ENCODE assay signal across 35 cellular contexts in the genomic region with DNA sequence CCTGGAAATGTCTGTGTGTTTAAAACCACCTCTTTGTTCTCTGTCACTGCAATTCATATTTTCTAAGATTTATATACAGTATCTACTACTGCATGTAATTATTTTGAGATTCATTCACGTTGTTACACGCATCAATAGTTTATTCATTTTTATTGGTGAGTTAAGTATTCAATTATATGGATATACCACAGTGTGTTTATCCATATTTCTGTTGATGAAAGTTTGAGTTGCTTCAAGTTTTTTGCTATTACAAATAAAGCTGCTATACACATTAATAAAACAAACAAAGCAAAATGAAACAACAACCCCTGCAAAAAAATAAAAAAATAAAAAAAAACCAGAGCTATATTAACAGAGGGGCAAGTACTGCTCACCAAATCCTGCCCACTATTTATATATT.
"Had no signal": no experiment of that assay in that cellular context is flagged by ENCODE, and none has a peak within 500 bp of the region (broad histone marks: within the 10 kb centered on the region; RNA-seq: fewer than 3 reads in every experiment).

No MANE protein-coding gene starts in this region.

- H3K27me3 ChIP-seq: MG63 had no signal

- H3K9ac ChIP-seq: KMS-11 had no signal

- H3K4me2 ChIP-seq: KMS-11 had no signal

- H3K27ac ChIP-seq: KMS-11 had no signal

- H3K4me3 ChIP-seq: MG63 had no signal

- DNase-seq: Karpas-422, Kasumi-1, MG63, MM.1S, MV-4-11, NCI-H1048, NCI-H1092, NCI-H1092 treated with DMSO at 0.1 percent for 48 hours, NCI-H1105, NCI-H1105 treated with DMSO at 0.1 percent for 48 hours, NCI-H1417, NCI-H1417 treated with DMSO at 0.1 percent for 48 hours, NCI-H1436, NCI-H1436 treated with DMSO at 0.1 percent for 48 hours, NCI-H146, NCI-H1694, NCI-H1694 treated with DMSO at 0.1 percent for 48 hours, NCI-H187, NCI-H187 treated with DMSO at 0.1 percent for 48 hours, NCI-H1930, NCI-H2029, NCI-H2029 treated with DMSO at 0.1 percent for 48 hours, NCI-H2081, NCI-H2081 treated with DMSO at 0.1 percent for 48 hours, NCI-H2107, NCI-H2171, NCI-H2171 treated with DMSO at 0.1 percent for 48 hours, NCI-H2227 treated with DMSO at 0.1 percent for 48 hours, NCI-H226, NCI-H345, NCI-H446, NCI-H446 treated with DMSO at 0.1 percent for 48 hours, NCI-H510A, NCI-H510A treated with DMSO at 0.1 percent for 48 hours had no signal
